ENCODE assay signal across 8 cellular contexts in genomic region chr10:16521311-16522016, GRCh38. TPM values are rescaled to one million over a fixed set of nuclear protein-coding genes. Genes with fewer than 3 reads are reported as not detected.
DNase-seq lines count a peak whose midpoint lies in the region; ATAC-seq and TF ChIP-seq lines count a peak whose summit lies in the region.

Gene C1QL3 (minus strand): TSS chr10:16521879. CDS start chr10:16521065, 814 bp downstream.

- no peaks in the 10 kb centered on the region for H3K9me3 ChIP-seq in DOHH2 (ENCODE audit: control insufficient read depth, insufficient read depth, low read length)
- H3K9me3 ChIP-seq in Karpas-422 (ENCODE audit: low read length): no peaks in the 10 kb centered on the region
- no peaks in the 10 kb centered on the region for H3K9me3 ChIP-seq in adrenal gland (replicated peaks in 1 of 3)
- H3K9me3 ChIP-seq in iPS-18a (ENCODE audit: control insufficient read depth, low read depth, low read length): no peaks in the 10 kb centered on the region
- H3K9me3 ChIP-seq in smooth muscle cell (replicated peaks; ENCODE audit: low read depth): no peaks in the 10 kb centered on the region

- TF ChIP-seq CTCF in DOHH2 (IDR thresholded peaks at IDR 0.05; ENCODE audit: low read depth, low read length, poor library complexity, severe bottlenecking) (no peak), adrenal gland (IDR thresholded peaks at IDR 0.05) (no peak), smooth muscle cell (IDR thresholded peaks at IDR 0.05; ENCODE audit: borderline replicate concordance, insufficient read depth, poor library complexity, severe bottlenecking) (no peak)

- no peaks in the 10 kb centered on the region for H4K20me1 ChIP-seq in DOHH2 (ENCODE audit: control insufficient read depth, insufficient read depth, low read depth, low read length)
- no peaks in the 10 kb centered on the region for H4K20me1 ChIP-seq in Karpas-422 (ENCODE audit: insufficient read depth, low read depth, low read length)
- peaks cover 6% of the 10 kb centered on the region for H4K20me1 ChIP-seq in smooth muscle cell (ENCODE audit: low read depth)

- no peak within 1 kb of the TSS for H2AFZ ChIP-seq in Karpas-422 (ENCODE audit: low read length)
- no peak within 1 kb of the TSS for H2AFZ ChIP-seq in smooth muscle cell (ENCODE audit: low read depth)

- intact Hi-C loops in adrenal gland (cut with DNase I): no loop called here

- H3K36me3 ChIP-seq in DOHH2 (ENCODE audit: control insufficient read depth, low read length) (no peaks in the 10 kb centered on the region), Karpas-422 (ENCODE audit: insufficient read depth, low read length) (no peaks in the 10 kb centered on the region), adrenal gland (replicated peaks in 1 of 2) (no peaks in the 10 kb centered on the region), iPS-18a (ENCODE audit: control insufficient read depth, low read depth, low read length) (no peaks in the 10 kb centered on the region), smooth muscle cell (ENCODE audit: low read depth) (no peaks in the 10 kb centered on the region)

- H3K4me2 ChIP-seq in DOHH2 (ENCODE audit: low read length) (peak within 1 kb of the TSS; percentile 42), Karpas-422 (ENCODE audit: low read depth, low read length, poor library complexity, severe bottlenecking) (peak within 1 kb of the TSS; percentile 54), smooth muscle cell (peak within 1 kb of the TSS; percentile 99)

- H3K4me3 ChIP-seq in DOHH2 (ENCODE audit: low read length) (no peak within 1 kb of the TSS), Karpas-422 (ENCODE audit: low read length) (peak within 1 kb of the TSS; percentile 44; the same call in 1 of the 2 replicates), adrenal gland (peak within 1 kb of the TSS in 2 of 4 donors; percentile 30 to 68), iPS-18a (ENCODE audit: low read length) (peak within 1 kb of the TSS; percentile 66), smooth muscle cell (peak within 1 kb of the TSS; percentile 62)

- no peak within 1 kb of the TSS for H3K27ac ChIP-seq in DOHH2 (ENCODE audit: low read depth, low read length)
- H3K27ac ChIP-seq in Karpas-422 (ENCODE audit: low read length): no peak within 1 kb of the TSS
- no peak within 1 kb of the TSS for H3K27ac ChIP-seq in adrenal gland
- no peak within 1 kb of the TSS for H3K27ac ChIP-seq in iPS-18a (ENCODE audit: low read length)
- H3K27ac ChIP-seq in smooth muscle cell (ENCODE audit: low read depth): no peak within 1 kb of the TSS

- H3K79me2 ChIP-seq in DOHH2 (ENCODE audit: control insufficient read depth, low read length) (no peaks in the 10 kb centered on the region), Karpas-422 (ENCODE audit: low read length) (no peaks in the 10 kb centered on the region), smooth muscle cell (ENCODE audit: low read depth) (no peaks in the 10 kb centered on the region)

- peaks cover 23% of the 10 kb centered on the region for H3K27me3 ChIP-seq in DOHH2 (ENCODE audit: control insufficient read depth, low read length)
- H3K27me3 ChIP-seq in Karpas-422 (ENCODE audit: low read length): no peaks in the 10 kb centered on the region
- H3K27me3 ChIP-seq in adrenal gland: peaks cover 19% of the 10 kb centered on the region
- peaks cover 90% of the 10 kb centered on the region for H3K27me3 ChIP-seq in iPS-18a (ENCODE audit: control insufficient read depth, insufficient read depth, low read length)
- peaks cover 89% of the 10 kb centered on the region for H3K27me3 ChIP-seq in smooth muscle cell (ENCODE audit: low read depth)

- H3K9me2 ChIP-seq in DOHH2 (replicated peaks; ENCODE audit: control insufficient read depth, low read length) (no peaks in the 10 kb centered on the region), Karpas-422 (replicated peaks; ENCODE audit: insufficient read depth, low read length) (no peaks in the 10 kb centered on the region)

- DNase-seq in Karpas-422 (no peak), adrenal gland (peak in 4 of 7 donors; percentile 23 to 40 (median 30)), smooth muscle cell (lab: John Stamatoyannopoulos, UW; ENCODE audit: unreplicated experiment) (no peak), foreskin melanocyte (no peak), OCI-M1 (lab: John Stamatoyannopoulos, UW) (no peak)

- H3K9ac ChIP-seq in Karpas-422 (ENCODE audit: low read length) (peak within 1 kb of the TSS; percentile 35), iPS-18a (ENCODE audit: low read length) (no peak within 1 kb of the TSS), smooth muscle cell (ENCODE audit: low read depth) (no peak within 1 kb of the TSS)

- H3F3A ChIP-seq in DOHH2 (ENCODE audit: control insufficient read depth, insufficient read depth) (no peaks in the 10 kb centered on the region), smooth muscle cell (ENCODE audit: low read depth) (no peaks in the 10 kb centered on the region)

- no peak for TF ChIP-seq POLR2A in adrenal gland (IDR thresholded peaks at IDR 0.05)

- WGBS in adrenal gland, 4 donors: 1 to 3% (median 2%) methylated on average over 41 to 68 of the region's 68 CpGs
- 3% methylated on average over 58 of the region's 68 CpGs for WGBS in smooth muscle cell (ENCODE audit: low lambda C conversion rate)

- H3K4me1 ChIP-seq in DOHH2 (ENCODE audit: control insufficient read depth, low read length): no peaks in the 10 kb centered on the region
- H3K4me1 ChIP-seq in Karpas-422 (ENCODE audit: low read length): peaks cover 17% of the 10 kb centered on the region
- peaks cover 12 to 19% of the 10 kb centered on the region in 2 donors for H3K4me1 ChIP-seq in adrenal gland (replicated peaks in 1 of 2)
- H3K4me1 ChIP-seq in iPS-18a (ENCODE audit: control insufficient read depth, low read depth, low read length): peaks cover 13% of the 10 kb centered on the region
- H3K4me1 ChIP-seq in smooth muscle cell (ENCODE audit: low read depth): peaks cover 5% of the 10 kb centered on the region

- ATAC-seq in GM21367 (IDR thresholded peaks at IDR 0.05; ENCODE audit: unreplicated experiment): peak; percentile 25

RNA-seq across cellular contexts. Expression of gene C1QL3, which starts in this region (rescaled TPM):
- total RNA-seq in Karpas-422 (2014; rRNA removed; shearing (Covaris generic); ENCODE audit: low replicate concordance): not detected in 2 replicates
- 1 to 10 TPM in 1 of 8 donors, under 1 TPM in 3, not detected in 4; 0.11 to 1.3 (median 0.77) TPM for total RNA-seq in adrenal gland
- under 1 TPM in 1 of 3 donors, not detected in 2; 0.13 TPM for polyA plus RNA-seq in adrenal gland
- 2.9 and 4.0 TPM in 2 replicates for total RNA-seq in smooth muscle cell
- 0.34 and 2.7 TPM in 2 replicates for polyA plus RNA-seq in smooth muscle cell

Comparison
In these comparisons a context has a peak if more than half of its experiments do, and no peak if none do; other contexts are left out.
1. H3K4me2 ChIP-seq: peak in every context shown above with its lines; median percentile 99 in smooth muscle cell; 54 in Karpas-422; 42 in DOHH2.
2. DNase-seq: peak in adrenal gland (4 of 7); none in Karpas-422 (single experiment), smooth muscle cell (single experiment), foreskin melanocyte (single experiment) and OCI-M1 (single experiment).